ENCODE assay signal across 33 cellular contexts in the genomic region with DNA sequence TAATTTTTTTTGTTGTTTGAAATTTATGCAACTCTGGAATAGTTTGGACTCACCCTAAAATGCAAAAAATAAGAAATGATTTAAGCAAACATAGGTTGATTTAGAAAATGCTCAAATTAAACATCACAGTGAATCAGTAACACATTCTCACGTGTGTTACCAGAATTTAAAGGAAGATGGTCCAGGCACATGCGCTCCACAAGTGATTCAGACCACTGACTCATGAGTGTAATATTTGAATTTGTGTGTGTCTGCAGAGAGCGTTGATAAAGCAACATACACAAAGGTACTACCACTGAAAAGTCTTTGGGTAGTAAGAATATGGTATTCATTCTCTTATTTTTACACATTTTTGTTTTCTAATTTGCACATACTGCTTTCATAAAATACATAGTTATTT. TPM values are rescaled to one million over a fixed set of nuclear protein-coding genes. Genes with fewer than 3 reads are reported as not detected.
DNase-seq lines count a peak whose midpoint lies in the region; ATAC-seq, FAIRE-seq and TF ChIP-seq lines count a peak whose summit lies in the region.
"Had no signal": no experiment of that assay in that cellular context is flagged by ENCODE, and none has a peak within 500 bp of the region (broad histone marks: within the 10 kb centered on the region; RNA-seq: fewer than 3 reads in every experiment).

No MANE protein-coding gene starts in this region.

- no peak overlapping the region for H3K27ac Mint-ChIP-seq in natural killer cell
- H3K27ac Mint-ChIP-seq: activated naive CD8-positive, alpha-beta T cell treated with anti-CD3 and anti-CD28 coated beads, Interleukin-2, amount 50 U/mL, for 24 hours; activated T-cell treated with anti-CD3 and anti-CD28 coated beads, Interleukin-2, amount 50 U/mL, for 24 hours; brain; CD4-positive, alpha-beta T cell; progenitor cell of endocrine pancreas; T-helper 2 cell treated with Interferon-gamma antibody and Interleukin-4, amounts not matched to agents 5 μg/mL and 100 μg/mL, for 36 hours had no signal

- no peak overlapping the region for H2BK15ac ChIP-seq in mesenchymal stem cell (ENCODE audit: low read depth, poor library complexity, severe bottlenecking)

- H2AFZ ChIP-seq in mesenchymal stem cell (ENCODE audit: low read depth, low read length), result no peak overlapping the region

- H2BK5ac ChIP-seq in mesenchymal stem cell (ENCODE audit: low read depth, low read length, poor library complexity, severe bottlenecking), result no peak overlapping the region

- H3K27me3 ChIP-seq in mesenchymal stem cell (ENCODE audit: control insufficient read depth in 1 of 2, insufficient read depth in 1 of 2, low read length in 2 of 2), result no peaks in the 10 kb centered on the region
- H3K27me3 ChIP-seq: gastroesophageal sphincter, neutrophil, sigmoid colon, testis had no signal

- H4K91ac ChIP-seq in mesenchymal stem cell (ENCODE audit: low read length), result no peak overlapping the region

- WGBS in mesenchymal stem cell, result 0% methylated on average over 1 of the region's 3 CpGs

- H3K14ac ChIP-seq in mesenchymal stem cell (ENCODE audit: low read length in 2 of 2), result no peak overlapping the region

- H3K4ac ChIP-seq in mesenchymal stem cell (ENCODE audit: low read depth in 1 of 2, low read length in 2 of 2), result no peak overlapping the region

- H3K9me3 ChIP-seq in mesenchymal stem cell (ENCODE audit: control insufficient read depth, low read length), result no peaks in the 10 kb centered on the region
- H3K9me3 ChIP-seq: gastroesophageal sphincter, left ventricle myocardium inferior, neutrophil, sigmoid colon, testis had no signal

- H3K4me2 ChIP-seq in mesenchymal stem cell (ENCODE audit: low read length, poor library complexity, severe bottlenecking), result no peak overlapping the region

- H3K18ac ChIP-seq in mesenchymal stem cell (ENCODE audit: low read depth in 1 of 2, low read length in 2 of 2), result no peak overlapping the region

- peak; percentile 76 for DNase-seq in ELR (ENCODE audit: low read depth)
- peak; percentile 21 for DNase-seq in RCC 7860 (ENCODE audit: low spot score)
- peak; percentile 55 for DNase-seq in epithelial cell of esophagus (ENCODE audit: low read depth)
- peak; percentile 24 for DNase-seq in mesenchymal stem cell
- DNase-seq in natural killer cell, result no peak
- DNase-seq: activated CD4-positive, alpha-beta T cell treated with anti-CD3 and anti-CD28 coated beads for 4 hours; activated gamma-delta T cell; activated naive CD8-positive, alpha-beta T cell treated with anti-CD3 and anti-CD28 coated beads, Interleukin-2, amount 50 U/mL, for 24 hours; activated T-cell treated with anti-CD3 and anti-CD28 coated beads, Interleukin-2, amount 50 U/mL, for 24 hours; AML-193; CD4-positive, alpha-beta T cell; DMS 273 treated with DMSO at 0.1 percent for 48 hours; effector CD4-positive, alpha-beta T cell; erythroblast; GDM1; H7; left ventricle myocardium inferior; MV-4-11; NCI-H1436 treated with DMSO at 0.1 percent for 48 hours; sigmoid colon; stimulated activated CD4-positive, alpha-beta T cell treated with anti-CD3 and anti-CD28 coated beads, Interleukin-15, amount 100 ng/mL, for 24 hours; stimulated activated naive CD8-positive, alpha-beta T cell treated with anti-CD3 and anti-CD28 coated beads, Interleukin-15, Interleukin-2, amounts not matched to agents 100 U/mL and 50 U/mL, for 24 hours; testis had no signal

- ATAC-seq in GM19328 (IDR thresholded peaks at IDR 0.05; ENCODE audit: unreplicated experiment), result no peak
- no peak for ATAC-seq in GM21529 (IDR thresholded peaks at IDR 0.05; ENCODE audit: unreplicated experiment)
- ATAC-seq in natural killer cell, result no peak
- ATAC-seq: activated naive CD8-positive, alpha-beta T cell treated with anti-CD3 and anti-CD28 coated beads, Interleukin-2, amount 50 U/mL, for 24 hours; gastroesophageal sphincter; stimulated activated naive CD8-positive, alpha-beta T cell treated with anti-CD3 and anti-CD28 coated beads, Interleukin-15, Interleukin-2, amounts not matched to agents 100 U/mL and 50 U/mL, for 24 hours had no signal

- H3K79me1 ChIP-seq in mesenchymal stem cell (replicated peaks; ENCODE audit: low read length, poor library complexity, severe bottlenecking), result peaks cover 5% of the 10 kb centered on the region

- H3K4me3 Mint-ChIP-seq in natural killer cell, result no peak overlapping the region
- H3K4me3 Mint-ChIP-seq: activated naive CD8-positive, alpha-beta T cell treated with anti-CD3 and anti-CD28 coated beads, Interleukin-2, amount 50 U/mL, for 24 hours; activated T-cell treated with anti-CD3 and anti-CD28 coated beads, Interleukin-2, amount 50 U/mL, for 24 hours; brain; CD4-positive, alpha-beta T cell; T-helper 2 cell treated with Interferon-gamma antibody and Interleukin-4, amounts not matched to agents 5 μg/mL and 100 μg/mL, for 36 hours had no signal

- H2BK12ac ChIP-seq in mesenchymal stem cell (ENCODE audit: low read length in 2 of 2), result no peak overlapping the region

- H3K9me3 Mint-ChIP-seq in natural killer cell, result no peaks in the 10 kb centered on the region
- H3K9me3 Mint-ChIP-seq: activated naive CD8-positive, alpha-beta T cell treated with anti-CD3 and anti-CD28 coated beads, Interleukin-2, amount 50 U/mL, for 24 hours; activated T-cell treated with anti-CD3 and anti-CD28 coated beads, Interleukin-2, amount 50 U/mL, for 24 hours; brain; CD4-positive, alpha-beta T cell; T-helper 2 cell treated with Interferon-gamma antibody and Interleukin-4, amounts not matched to agents 5 μg/mL and 100 μg/mL, for 36 hours had no signal

- no peak overlapping the region for H3K27ac ChIP-seq in mesenchymal stem cell (ENCODE audit: low read length, poor library complexity, severe bottlenecking)
- H3K27ac ChIP-seq: gastroesophageal sphincter, left ventricle myocardium inferior, neutrophil, sigmoid colon, testis had no signal

- no peaks in the 10 kb centered on the region for H3K4me1 ChIP-seq in mesenchymal stem cell (ENCODE audit: control insufficient read depth, insufficient read depth, low read depth, low read length)
- H3K4me1 ChIP-seq: testis had no signal

- H3K23ac ChIP-seq in mesenchymal stem cell (ENCODE audit: low read length in 2 of 2), result no peak overlapping the region

- peaks cover 25 to 29% of the 10 kb centered on the region in 2 donors for H3K4me1 Mint-ChIP-seq in natural killer cell

- no peak overlapping the region for H2BK120ac ChIP-seq in mesenchymal stem cell (ENCODE audit: low read depth, low read length)

- no peak for FAIRE-seq in RCC 7860 (lab: Jason Lieb, UNC)
- FAIRE-seq: islet of Langerhans, urothelium cell line had no signal

- intact Hi-C loops in natural killer cell (cut with micrococcal nuclease), result no loop called here

- no peak overlapping the region for H2AK5ac ChIP-seq in mesenchymal stem cell (ENCODE audit: low read length, severe bottlenecking)

- peaks cover 19% of the 10 kb centered on the region for H3K36me3 Mint-ChIP-seq in natural killer cell

- H3K9ac ChIP-seq in mesenchymal stem cell (ENCODE audit: low read length), result no peak overlapping the region

- H3K36me3 ChIP-seq in mesenchymal stem cell (ENCODE audit: control insufficient read depth in 1 of 2, insufficient read depth in 2 of 2, low read depth in 1 of 2, low read length in 2 of 2), result peaks cover 13 to 93% of the 10 kb centered on the region in 2 experiments

- H3K27me3 Mint-ChIP-seq in natural killer cell (ENCODE audit: low read depth in 2 of 2), result no peaks in the 10 kb centered on the region
- H3K27me3 Mint-ChIP-seq: activated naive CD8-positive, alpha-beta T cell treated with anti-CD3 and anti-CD28 coated beads, Interleukin-2, amount 50 U/mL, for 24 hours; activated T-cell treated with anti-CD3 and anti-CD28 coated beads, Interleukin-2, amount 50 U/mL, for 24 hours; brain; CD4-positive, alpha-beta T cell; progenitor cell of endocrine pancreas had no signal

- H4K8ac ChIP-seq in mesenchymal stem cell (ENCODE audit: low read length), result no peak overlapping the region

- H3K4me3 ChIP-seq in epithelial cell of esophagus (ENCODE audit: low read length), result no peak overlapping the region
- H3K4me3 ChIP-seq in mesenchymal stem cell (ENCODE audit: insufficient read depth in 1 of 2, low read depth in 1 of 2, low read length in 2 of 2), result no peak overlapping the region
- H3K4me3 ChIP-seq: gastroesophageal sphincter, left ventricle myocardium inferior, sigmoid colon, testis had no signal

- no peak for TF ChIP-seq CTCF in epithelial cell of esophagus (IDR thresholded peaks at IDR 0.05; ENCODE audit: insufficient read depth, low read depth, low read length, missing control alignments)
- TF ChIP-seq CTCF in natural killer cell (IDR thresholded peaks at IDR 0.05), result no peak

RNA-seq across cellular contexts. Expression of a gene that starts 7.9 kb away (rescaled TPM):
- 75.8 TPM for polyA plus RNA-seq in mesenchymal stem cell (2013, experiment 1 of 2)
- polyA plus RNA-seq in mesenchymal stem cell (2013, experiment 2 of 2), result 74.4 TPM
- total RNA-seq in natural killer cell, result 10 to 100 TPM; 72.2 to 92.2 (median 77.7) TPM

RNA-seq across cellular contexts. Expression of a gene that starts 51.2 kb away (rescaled TPM):
- polyA plus RNA-seq in mesenchymal stem cell (2013, experiment 1 of 2), result not detected
- polyA plus RNA-seq in mesenchymal stem cell (2013, experiment 2 of 2), result not detected
- 1 to 10 TPM in 1 of 3 donors, not detected in 2; 1.3 TPM for total RNA-seq in natural killer cell
- total RNA-seq: gastroesophageal sphincter, H7, left ventricle myocardium inferior, NCI-H460, sigmoid colon had no signal
